8 cellular contexts compared by ENCODE assay signal in genomic region chr5:76547242-76547890, GRCh38.
DNase-seq lines count a peak whose midpoint lies in the region; ATAC-seq and TF ChIP-seq lines count a peak whose summit lies in the region.

No MANE protein-coding gene starts in this region.

- H3K4me1 ChIP-seq in OCI-LY1 (ENCODE audit: insufficient read depth, low read length, severe bottlenecking) (peaks cover 12% of the 10 kb centered on the region), body of pancreas (peaks cover 57% of the 10 kb centered on the region), sigmoid colon (peaks cover 0 to 10% (median 4%) of the 10 kb centered on the region in 4 donors)

- no peaks in the 10 kb centered on the region for H3K9me2 ChIP-seq in OCI-LY1 (ENCODE audit: low read depth, low read length)

- no peaks in the 10 kb centered on the region for H4K20me1 ChIP-seq in OCI-LY1 (ENCODE audit: insufficient read depth, low read length)

- no peaks in the 10 kb centered on the region for H3K36me3 ChIP-seq in OCI-LY1 (ENCODE audit: insufficient read depth, low read length)
- no peaks in the 10 kb centered on the region for H3K36me3 ChIP-seq in body of pancreas (replicated peaks in 1 of 2; ENCODE audit: insufficient read depth in 1 of 2, low read depth in 2 of 2)
- H3K36me3 ChIP-seq in sigmoid colon: no peaks in the 10 kb centered on the region

- H3K27me3 ChIP-seq in OCI-LY1 (ENCODE audit: insufficient read depth, low read length) (no peaks in the 10 kb centered on the region), body of pancreas (no peaks in the 10 kb centered on the region), sigmoid colon (no peaks in the 10 kb centered on the region)

- ATAC-seq in GM18505 (IDR thresholded peaks at IDR 0.05; ENCODE audit: unreplicated experiment) (peak; percentile 68), HG02610 (IDR thresholded peaks at IDR 0.05; ENCODE audit: unreplicated experiment) (peak; percentile 78), body of pancreas (peak; percentile 28)

- intact Hi-C loops in body of pancreas (cut with DNase I): loop anchor here (10.0 kb wide), 1 partner anchor 133 kb away; no protein-coding TSS in a partner anchor
- intact Hi-C loops in sigmoid colon (cut with DNase I): no loop called here

- TF ChIP-seq CTCF in OCI-LY1 (IDR thresholded peaks at IDR 0.05; ENCODE audit: low read length) (no peak), body of pancreas (IDR thresholded peaks at IDR 0.05) (peak in 1 of 7 experiments; percentile 11), sigmoid colon (IDR thresholded peaks at IDR 0.05) (no peak)

- TF ChIP-seq EP300 in sigmoid colon (IDR thresholded peaks at IDR 0.05): peak in 1 of 4 donors; percentile 49

- no peak overlapping the region for H2AFZ ChIP-seq in OCI-LY1 (ENCODE audit: low read length)

- TF ChIP-seq POLR2A in GM18505 (IDR thresholded peaks at IDR 0.05; ENCODE audit: borderline replicate concordance, extremely low read depth, insufficient read depth, insufficient read length): no peak
- TF ChIP-seq POLR2A in body of pancreas (IDR thresholded peaks at IDR 0.05): peak in 1 of 3 donors; percentile 30
- no peak for TF ChIP-seq POLR2A in sigmoid colon (IDR thresholded peaks at IDR 0.05)

- WGBS in body of pancreas, 2 donors: 14% methylated on average over 4 of the region's 4 CpGs
- WGBS in sigmoid colon, 2 donors: 5 to 9% methylated on average over 4 of the region's 4 CpGs

- DNase-seq in body of pancreas (peak; percentile 26 to 49 (median 42)), sigmoid colon (no peak), ureter (ENCODE audit: low spot score) (no peak), ACHN (no peak), NCI-H82 (lab: John Stamatoyannopoulos, UW) (no peak)

- H3K27ac ChIP-seq in OCI-LY1 (ENCODE audit: low read depth, low read length, poor library complexity, severe bottlenecking) (no peak overlapping the region), body of pancreas (peak overlapping the region; percentile 44 to 83 (median 76)), sigmoid colon (peak overlapping the region; percentile 12 to 56 (median 32))

- 0 out of 2 replicates have a peak overlapping the region, but pooled peaks have one; percentile 11 for H3K4me2 ChIP-seq in OCI-LY1 (ENCODE audit: low read length)

- no peaks in the 10 kb centered on the region for H3K9me3 ChIP-seq in OCI-LY1 (ENCODE audit: low read length)
- no peaks in the 10 kb centered on the region for H3K9me3 ChIP-seq in body of pancreas
- no peaks in the 10 kb centered on the region for H3K9me3 ChIP-seq in sigmoid colon

- no peak overlapping the region for H3K9ac ChIP-seq in OCI-LY1 (ENCODE audit: low read length)

- no peaks in the 10 kb centered on the region for H3K79me2 ChIP-seq in OCI-LY1 (ENCODE audit: insufficient read depth, low read length)

- in situ Hi-C loops in ACHN (cut with HindIII; ENCODE audit: low pct_ligation_motif_present, low pct_unique_long_range_greater_than_20kb, low sequenced_read_pairs): no loop called here

- H3K4me3 ChIP-seq in OCI-LY1 (ENCODE audit: low read depth, low read length, poor library complexity, severe bottlenecking) (no peak overlapping the region), body of pancreas (no peak overlapping the region), sigmoid colon (peak overlapping the region in 1 of 4 donors; percentile 4)

- no peaks in the 10 kb centered on the region for H3F3A ChIP-seq in OCI-LY1 (ENCODE audit: insufficient read depth, low read length)

Comparison
In these comparisons a context has a peak if more than half of its experiments do, and no peak if none do; other contexts are left out.
1. ATAC-seq: peak in every context shown above with its lines; median percentile 78 in HG02610; 68 in GM18505; 28 in body of pancreas.
2. DNase-seq: peak in body of pancreas (4 of 4); none in sigmoid colon (single experiment), ureter (single experiment), ACHN (single experiment) and NCI-H82 (single experiment).